In genomic region chr17:13475574-13476223, GRCh38 we compare ENCODE assay signal across 23 cellular contexts.
"Had no signal": no experiment of that assay in that cellular context is flagged by ENCODE, and none has a peak within 500 bp of the region (broad histone marks: within the 10 kb centered on the region; RNA-seq: fewer than 3 reads in every experiment).

No MANE protein-coding gene starts in this region.

- H3K27me3 Mint-ChIP-seq: activated CD4-positive, alpha-beta memory T cell treated with anti-CD3 and anti-CD28 coated beads, Interleukin-2, amount 10 ng/mL, durations not matched to agents 7 days and 5 days had no signal

- ATAC-seq: activated naive CD8-positive, alpha-beta T cell treated with anti-CD3 and anti-CD28 coated beads, Interleukin-2, amount 50 U/mL, for 24 hours; activated T-cell treated with anti-CD3 and anti-CD28 coated beads, Interleukin-2, amount 50 U/mL, for 72 hours; body of pancreas; HepG2; T-cell had no signal

- H3K27ac Mint-ChIP-seq: activated B cell treated with CpG ODN at 0.5 μM for 24 hours; activated CD4-positive, alpha-beta memory T cell treated with anti-CD3 and anti-CD28 coated beads, Interleukin-2, amount 10 ng/mL, durations not matched to agents 7 days and 5 days; activated naive CD4-positive, alpha-beta T cell treated with anti-CD3 and anti-CD28 coated beads, Interleukin-2, amount 50 U/mL, for 24 hours; activated naive CD8-positive, alpha-beta T cell treated with anti-CD3 and anti-CD28 coated beads, Interleukin-2, amount 50 U/mL, for 24 hours; activated T-cell treated with anti-CD3 and anti-CD28 coated beads, Interleukin-2, amount 50 U/mL, for 72 hours; T-cell had no signal

- DNase-seq: activated B cell treated with CpG ODN at 0.5 μM for 24 hours; activated CD4-positive, alpha-beta memory T cell treated with anti-CD3 and anti-CD28 coated beads, Interleukin-2, amount 10 ng/mL, durations not matched to agents 7 days and 5 days; activated CD4-positive, alpha-beta T cell treated with anti-CD3 and anti-CD28 coated beads for 1 hour; activated CD4-positive, alpha-beta T cell treated with anti-CD3 and anti-CD28 coated beads, Interleukin-2, amount 50 U/mL, for 1 hour; activated CD8-positive, alpha-beta memory T cell treated with anti-CD3 and anti-CD28 coated beads, Interleukin-2, amount 50 U/mL, for 4 hours; activated naive CD8-positive, alpha-beta T cell treated with anti-CD3 and anti-CD28 coated beads, Interleukin-2, amount 50 U/mL, for 24 hours; activated T-cell treated with anti-CD3 and anti-CD28 coated beads, Interleukin-2, amount 50 U/mL, for 72 hours; amniotic stem cell; body of pancreas; central memory CD4-positive, alpha-beta T cell; Kasumi-1; NCI-H1105 treated with DMSO at 0.1 percent for 48 hours; NCI-H1436 treated with DMSO at 0.1 percent for 48 hours; NCI-H187; NCI-H2081; NCI-H510A treated with DMSO at 0.1 percent for 48 hours; NCI-H69; NK-92 treated with Interleukin-12 subunit alpha and Interleukin-12 subunit beta, amount 100 ng/mL, for 24 hours; T-cell; T-helper 2 cell; T1000 had no signal

- H3K36me3 Mint-ChIP-seq: activated naive CD4-positive, alpha-beta T cell treated with anti-CD3 and anti-CD28 coated beads, Interleukin-2, amount 50 U/mL, for 24 hours; T-cell had no signal

- H3K4me1 Mint-ChIP-seq: activated B cell treated with CpG ODN at 0.5 μM for 24 hours; activated CD4-positive, alpha-beta memory T cell treated with anti-CD3 and anti-CD28 coated beads, Interleukin-2, amount 10 ng/mL, durations not matched to agents 7 days and 5 days; activated naive CD4-positive, alpha-beta T cell treated with anti-CD3 and anti-CD28 coated beads, Interleukin-2, amount 50 U/mL, for 24 hours; activated naive CD8-positive, alpha-beta T cell treated with anti-CD3 and anti-CD28 coated beads, Interleukin-2, amount 50 U/mL, for 24 hours; T-cell had no signal

- H3K4me3 Mint-ChIP-seq: activated B cell treated with CpG ODN at 0.5 μM for 24 hours; activated CD4-positive, alpha-beta memory T cell treated with anti-CD3 and anti-CD28 coated beads, Interleukin-2, amount 10 ng/mL, durations not matched to agents 7 days and 5 days; activated naive CD4-positive, alpha-beta T cell treated with anti-CD3 and anti-CD28 coated beads, Interleukin-2, amount 50 U/mL, for 24 hours; activated naive CD8-positive, alpha-beta T cell treated with anti-CD3 and anti-CD28 coated beads, Interleukin-2, amount 50 U/mL, for 24 hours; activated T-cell treated with anti-CD3 and anti-CD28 coated beads, Interleukin-2, amount 50 U/mL, for 72 hours; T-cell had no signal
